Comparison of ENCODE assay signal across 14 cellular contexts in genomic region chr10:21614000-21614399, GRCh38.
"Had no signal": no experiment of that assay in that cellular context is flagged by ENCODE, and none has a peak within 500 bp of the region (broad histone marks: within the 10 kb centered on the region; RNA-seq: fewer than 3 reads in every experiment).

No MANE protein-coding gene starts in this region.

- H3K9me3 ChIP-seq: adrenal gland, esophagus muscularis mucosa, left lung, neutrophil, thyroid gland had no signal

- H3K36me3 ChIP-seq: adrenal gland, neutrophil, thyroid gland had no signal

- H3K27me3 ChIP-seq: adrenal gland, cardiac muscle cell, esophagus muscularis mucosa, hepatocyte, left lung, neutrophil, thyroid gland had no signal

- H3K4me3 Mint-ChIP-seq: activated naive CD4-positive, alpha-beta T cell treated with anti-CD3 and anti-CD28 coated beads, Interleukin-2, amount 50 U/mL, for 24 hours had no signal

- H3K27me3 Mint-ChIP-seq: activated naive CD4-positive, alpha-beta T cell treated with anti-CD3 and anti-CD28 coated beads, Interleukin-2, amount 50 U/mL, for 24 hours; naive thymus-derived CD8-positive, alpha-beta T cell had no signal

- H3K4me1 ChIP-seq: adrenal gland, parathyroid adenoma, thyroid gland had no signal

- FAIRE-seq: colon, kidney had no signal

- H3K27ac ChIP-seq: adrenal gland, cardiac muscle cell, esophagus muscularis mucosa, hepatocyte, left lung, neutrophil, parathyroid adenoma, thyroid gland had no signal

- DNase-seq: activated CD4-positive, alpha-beta T cell treated with anti-CD3 and anti-CD28 coated beads, Interleukin-2, amount 50 U/mL, for 4 hours; adrenal gland; kidney; left lung; naive thymus-derived CD8-positive, alpha-beta T cell; stimulated activated CD4-positive, alpha-beta T cell treated with anti-CD3 and anti-CD28 coated beads, Interleukin-1b, Interleukin-23, amount 100 ng/mL, for 48 hours; thyroid gland had no signal

- H3K4me3 ChIP-seq: adrenal gland, cardiac muscle cell, esophagus muscularis mucosa, hepatocyte, left lung, thyroid gland had no signal

- H3K27ac Mint-ChIP-seq: activated naive CD4-positive, alpha-beta T cell treated with anti-CD3 and anti-CD28 coated beads, Interleukin-2, amount 50 U/mL, for 24 hours had no signal

- ATAC-seq: left lung; naive thymus-derived CD8-positive, alpha-beta T cell had no signal
